In genomic region chr10:119401671-119402395, GRCh38 we compare ENCODE assay signal across 8 cellular contexts.
DNase-seq lines count a peak whose midpoint lies in the region; ATAC-seq, FAIRE-seq and TF ChIP-seq lines count a peak whose summit lies in the region.

No MANE protein-coding gene starts in this region.

- H3K9ac ChIP-seq in endothelial cell of umbilical vein (replicated peaks; ENCODE audit: extremely low read depth, insufficient read depth, low read length), result no peak overlapping the region

- peaks cover 28% of the 10 kb centered on the region for H3K4me1 ChIP-seq in endothelial cell of umbilical vein (ENCODE audit: control insufficient read depth, extremely low read depth, insufficient read depth, low read length)

- no peak for TF ChIP-seq POLR2A in endothelial cell of umbilical vein (IDR thresholded peaks at IDR 0.05; ENCODE audit: low read depth, low read length)

- no peak overlapping the region for H3K4me3 Mint-ChIP-seq in naive B cell

- no peak overlapping the region for H3K4me2 ChIP-seq in endothelial cell of umbilical vein (ENCODE audit: insufficient read depth, low read length)

- H3K36me3 Mint-ChIP-seq in naive B cell, result peaks cover 0 to 26% of the 10 kb centered on the region in 2 donors

- H3K4me3 ChIP-seq in endothelial cell of umbilical vein (replicated peaks in 1 of 3; ENCODE audit: insufficient read depth in 1 of 3, low read depth in 1 of 3, low read length in 3 of 3), result no peak overlapping the region

- H4K20me1 ChIP-seq in endothelial cell of umbilical vein (replicated peaks; ENCODE audit: control insufficient read depth, extremely low read depth, insufficient read depth, low read length), result no peaks in the 10 kb centered on the region

- no peaks in the 10 kb centered on the region for H3K27me3 ChIP-seq in endothelial cell of umbilical vein (ENCODE audit: control insufficient read depth in 2 of 2, insufficient read depth in 2 of 2, low read length in 2 of 2)

- dilution Hi-C loops in endothelial cell of umbilical vein (cut with MboI; ENCODE audit: extremely low pct_ligation_motif_present, low sequenced_read_pairs), result no loop called here

- BruUV-seq in endothelial cell of umbilical vein (replicated peaks; lab: Mats Ljungman, UMichigan), result no TSS peak

- no peak for ATAC-seq in naive B cell (ENCODE audit: low read depth in 2 of 2)
- ATAC-seq in GM19351 (IDR thresholded peaks at IDR 0.05; ENCODE audit: unreplicated experiment), result no peak

- peak overlapping the region; percentile 62 for H3K27ac ChIP-seq in endothelial cell of umbilical vein (ENCODE audit: insufficient read depth, low read depth, low read length)

- no peaks in the 10 kb centered on the region for H3K27me3 Mint-ChIP-seq in naive B cell

- H3K79me2 ChIP-seq in endothelial cell of umbilical vein (ENCODE audit: control insufficient read depth, insufficient read depth, low read length), result no peaks in the 10 kb centered on the region

- no peak overlapping the region for H2AFZ ChIP-seq in endothelial cell of umbilical vein (ENCODE audit: low read depth, low read length)

- intact Hi-C loops in endothelial cell of umbilical vein (cut with micrococcal nuclease), result loop anchor here (1.0 kb wide), 1 partner anchor 7 kb away; no protein-coding TSS in a partner anchor

- H3K27ac Mint-ChIP-seq in naive B cell, result peak overlapping the region in 4 of 6 donors; percentile 65 to 79 (median 75)

- CTCF ChIA-PET in endothelial cell of umbilical vein (lab: Charles Lee), result interaction anchor here (0.9 to 1.9 kb wide), 14 partner anchors 11 to 202 kb away, joined by 3 to 8 read pairs (median 4); partner anchors contain the start of gene GRK5

- H3K9me3 Mint-ChIP-seq in naive B cell, result no peaks in the 10 kb centered on the region

- peak; percentile 93 for FAIRE-seq in endothelial cell of umbilical vein (lab: Jason Lieb, UNC)

- POLR2A ChIA-PET in endothelial cell of umbilical vein (lab: Charles Lee), result interaction anchor here (0.9 to 1.5 kb wide), 2 partner anchors 30 to 32 kb away, joined by 3 read pairs; no protein-coding TSS in a partner anchor

- no peaks in the 10 kb centered on the region for H3K9me3 ChIP-seq in endothelial cell of umbilical vein (replicated peaks; ENCODE audit: control insufficient read depth, insufficient read depth, low read length)

- no peak for TF ChIP-seq CTCF in endothelial cell of umbilical vein (IDR thresholded peaks at IDR 0.05; ENCODE audit: extremely low read depth in 1 of 2, insufficient read depth in 1 of 2, low read depth in 1 of 2, low read length in 2 of 2)

- H3K4me1 Mint-ChIP-seq in naive B cell, result peaks cover 41 to 57% (median 54%) of the 10 kb centered on the region in 3 donors

- peaks cover 0 to 7% of the 10 kb centered on the region in 2 experiments for H3K36me3 ChIP-seq in endothelial cell of umbilical vein (ENCODE audit: control insufficient read depth in 2 of 2, extremely low read depth in 1 of 2, insufficient read depth in 2 of 2, low read length in 2 of 2)

- peak; percentile 99 for DNase-seq in AG08395 (ENCODE audit: low spot score)
- DNase-seq in NOMO-1 treated with DMSO at 0.1 percent for 48 hours (lab: John Stamatoyannopoulos, UW; ENCODE audit: unreplicated experiment), result peak; percentile 44
- DNase-seq in endothelial cell of umbilical vein (ENCODE audit: low read depth, low spot score), result peak; percentile 81
- DNase-seq in naive B cell, result no peak
- no peak for DNase-seq in stimulated activated naive CD4-positive, alpha-beta T cell treated with Interleukin-2 at 50 U/mL for 16 hours (lab: John Stamatoyannopoulos, UW)
- DNase-seq in DMS79 treated with DMSO at 0.1 percent for 48 hours (lab: John Stamatoyannopoulos, UW), result no peak
- no peak for DNase-seq in medulla oblongata (ENCODE audit: extremely low spot score)

- H3K9me1 ChIP-seq in endothelial cell of umbilical vein (replicated peaks; ENCODE audit: control insufficient read depth, extremely low read depth, insufficient read depth, low read length), result no peaks in the 10 kb centered on the region

TF ChIP-seq in endothelial cell of umbilical vein, 7 proteins besides CTCF, POLR2A, EP300 and RAD21:
- peak; percentile 14 for TF ChIP-seq MAX (IDR thresholded peaks at IDR 0.05; ENCODE audit: insufficient read depth, insufficient read length)
- TF ChIP-seq POLR2AphosphoS5 (IDR thresholded peaks at IDR 0.05; ENCODE audit: insufficient read depth, low read depth, low read length), result peak; percentile 45
- TF ChIP-seq FOS (IDR thresholded peaks at IDR 0.05; ENCODE audit: borderline replicate concordance, insufficient read depth, low read length), result peak; percentile 82
- TF ChIP-seq GATA2 (IDR thresholded peaks at IDR 0.05; ENCODE audit: insufficient read depth, insufficient read length, low read depth, low read length), result peak; percentile 33
- peak; percentile 81 for TF ChIP-seq JUN (IDR thresholded peaks at IDR 0.05; ENCODE audit: borderline replicate concordance, insufficient read depth, insufficient read length, low read depth)
- TF ChIP-seq MYC (IDR thresholded peaks at IDR 0.05; ENCODE audit: low read depth, low read length), result no peak
- TF ChIP-seq EZH2 (IDR thresholded peaks at IDR 0.05; ENCODE audit: borderline replicate concordance, low read depth, low read length, severe bottlenecking), result no peak

Comparison
In these comparisons a context has a peak if more than half of its experiments do, and no peak if none do; other contexts are left out.
1. DNase-seq: peak in AG08395 (single experiment), NOMO-1 treated with DMSO at 0.1 percent for 48 hours (single experiment) and endothelial cell of umbilical vein (single experiment); none in naive B cell (single experiment), stimulated activated naive CD4-positive, alpha-beta T cell treated with Interleukin-2 at 50 U/mL for 16 hours (single experiment), DMS79 treated with DMSO at 0.1 percent for 48 hours (single experiment) and medulla oblongata (single experiment).